In genomic region chr19:40530091-40530901, GRCh38 we compare ENCODE assay signal across 8 cellular contexts. TPM values are rescaled to one million over a fixed set of nuclear protein-coding genes. Genes with fewer than 3 reads are reported as not detected.
A peak's percentile ranks its signal among the peaks of the same experiment; 100 is the strongest.
DNase-seq lines count a peak whose midpoint lies in the region; ATAC-seq and TF ChIP-seq lines count a peak whose summit lies in the region.

No MANE protein-coding gene starts in this region.

- no peak for ATAC-seq in GM18511 (IDR thresholded peaks at IDR 0.05; ENCODE audit: unreplicated experiment)
- ATAC-seq in GM18517 (IDR thresholded peaks at IDR 0.05; ENCODE audit: unreplicated experiment): no peak
- no peak for ATAC-seq in GM21528 (IDR thresholded peaks at IDR 0.05; ENCODE audit: low FRiP score, unreplicated experiment)
- ATAC-seq in GM18858 (IDR thresholded peaks at IDR 0.05; ENCODE audit: unreplicated experiment): no peak

- no peaks in the 10 kb centered on the region for H3K36me3 ChIP-seq in KMS-11 (ENCODE audit: insufficient read depth)

- no peak overlapping the region for H3K4me3 ChIP-seq in KMS-11 (IDR thresholded peaks at IDR 0.05; ENCODE audit: insufficient read depth, low read depth, low read length)
- H3K4me3 ChIP-seq in iPS-18c (ENCODE audit: insufficient read depth, low read depth, low read length): peak overlapping the region; percentile 51

- TF ChIP-seq CTCF in Calu3 (IDR thresholded peaks at IDR 0.05; ENCODE audit: unreplicated experiment) (peak; percentile 39), KMS-11 (conservative IDR thresholded peaks at IDR 0.05; ENCODE audit: low read depth, low read length) (0 out of 2 replicates have a peak, but pooled peaks have one; percentile 42)

- H3K4me1 ChIP-seq in KMS-11 (ENCODE audit: low read depth, poor library complexity, severe bottlenecking): peaks cover 14% of the 10 kb centered on the region

- no peak overlapping the region for H3K27ac Mint-ChIP-seq in Calu3 (ENCODE audit: unreplicated experiment)
- no peak overlapping the region for H3K27ac Mint-ChIP-seq in activated T-helper 1 cell treated with anti-CD3 and anti-CD28 coated beads, Interleukin-12 subunit alpha, Interleukin-12 subunit beta, Interleukin-2, Interleukin-4 antibody, amounts not matched to agents 30 ng/mL and 10 ng/mL and 1 ng/mL, durations not matched to agents 14 hours and 24 hours and 36 hours

- no TSS peak for BruUV-seq in Calu3 (replicated peaks; lab: Mats Ljungman, UMichigan)

- intact Hi-C loops in Calu3 (cut with micrococcal nuclease; ENCODE audit: unreplicated experiment): no loop called here
- intact Hi-C loops in activated T-helper 1 cell treated with anti-CD3 and anti-CD28 coated beads, Interleukin-12 subunit alpha, Interleukin-12 subunit beta, Interleukin-2, Interleukin-4 antibody, amounts not matched to agents 30 ng/mL and 10 ng/mL and 1 ng/mL, durations not matched to agents 14 hours and 24 hours and 36 hours (cut with micrococcal nuclease): no loop called here

- H4K20me1 ChIP-seq in KMS-11 (ENCODE audit: insufficient read depth): no peaks in the 10 kb centered on the region

- H2AFZ ChIP-seq in KMS-11 (ENCODE audit: low read depth): peak overlapping the region; percentile 60; the same call in 1 of the 2 replicates

- H3K9ac ChIP-seq in KMS-11: no peak overlapping the region

- peak; percentile 45 for DNase-seq in Calu3
- DNase-seq in activated T-helper 1 cell treated with anti-CD3 and anti-CD28 coated beads, Interleukin-12 subunit alpha, Interleukin-12 subunit beta, Interleukin-2, Interleukin-4 antibody, amounts not matched to agents 30 ng/mL and 10 ng/mL and 1 ng/mL, durations not matched to agents 14 hours and 24 hours and 36 hours (ENCODE audit: low spot score): peak; percentile 20

- no peak overlapping the region for H3K27ac ChIP-seq in KMS-11

- H3K27me3 Mint-ChIP-seq in Calu3 (ENCODE audit: unreplicated experiment): peaks cover 75% of the 10 kb centered on the region
- peaks cover 35% of the 10 kb centered on the region for H3K27me3 Mint-ChIP-seq in activated T-helper 1 cell treated with anti-CD3 and anti-CD28 coated beads, Interleukin-12 subunit alpha, Interleukin-12 subunit beta, Interleukin-2, Interleukin-4 antibody, amounts not matched to agents 30 ng/mL and 10 ng/mL and 1 ng/mL, durations not matched to agents 14 hours and 24 hours and 36 hours (ENCODE audit: insufficient read depth)

- no peaks in the 10 kb centered on the region for H3K9me3 Mint-ChIP-seq in Calu3 (ENCODE audit: low read depth, unreplicated experiment)
- H3K9me3 Mint-ChIP-seq in activated T-helper 1 cell treated with anti-CD3 and anti-CD28 coated beads, Interleukin-12 subunit alpha, Interleukin-12 subunit beta, Interleukin-2, Interleukin-4 antibody, amounts not matched to agents 30 ng/mL and 10 ng/mL and 1 ng/mL, durations not matched to agents 14 hours and 24 hours and 36 hours: no peaks in the 10 kb centered on the region

- H3K27me3 ChIP-seq in KMS-11 (ENCODE audit: insufficient read depth, low read depth): no peaks in the 10 kb centered on the region

- H3K9me3 ChIP-seq in iPS-18c (ENCODE audit: control insufficient read depth, insufficient read depth, low read length): no peaks in the 10 kb centered on the region

- H3K79me2 ChIP-seq in KMS-11 (ENCODE audit: insufficient read depth, low read depth): no peaks in the 10 kb centered on the region

- CTCF ChIA-PET in Calu3 (lab: Charles Lee): interaction anchor here (0.6 kb wide), 1 partner anchor 1293 kb away, joined by 3 read pairs; no protein-coding TSS in a partner anchor

- peaks cover 17% of the 10 kb centered on the region for H3K4me1 Mint-ChIP-seq in Calu3 (ENCODE audit: low read depth, unreplicated experiment)
- peaks cover 13% of the 10 kb centered on the region for H3K4me1 Mint-ChIP-seq in activated T-helper 1 cell treated with anti-CD3 and anti-CD28 coated beads, Interleukin-12 subunit alpha, Interleukin-12 subunit beta, Interleukin-2, Interleukin-4 antibody, amounts not matched to agents 30 ng/mL and 10 ng/mL and 1 ng/mL, durations not matched to agents 14 hours and 24 hours and 36 hours (ENCODE audit: low read depth)

- H3K4me3 Mint-ChIP-seq in Calu3 (ENCODE audit: low read depth, unreplicated experiment): peak overlapping the region; percentile 57
- peak overlapping the region; percentile 74 for H3K4me3 Mint-ChIP-seq in activated T-helper 1 cell treated with anti-CD3 and anti-CD28 coated beads, Interleukin-12 subunit alpha, Interleukin-12 subunit beta, Interleukin-2, Interleukin-4 antibody, amounts not matched to agents 30 ng/mL and 10 ng/mL and 1 ng/mL, durations not matched to agents 14 hours and 24 hours and 36 hours

- H3K4me2 ChIP-seq in KMS-11: peak overlapping the region; percentile 56

- H3K36me3 Mint-ChIP-seq in Calu3 (ENCODE audit: insufficient read depth, unreplicated experiment): peaks cover 14% of the 10 kb centered on the region
- no peaks in the 10 kb centered on the region for H3K36me3 Mint-ChIP-seq in activated T-helper 1 cell treated with anti-CD3 and anti-CD28 coated beads, Interleukin-12 subunit alpha, Interleukin-12 subunit beta, Interleukin-2, Interleukin-4 antibody, amounts not matched to agents 30 ng/mL and 10 ng/mL and 1 ng/mL, durations not matched to agents 14 hours and 24 hours and 36 hours (ENCODE audit: low read depth)

RNA-seq across cellular contexts. Expression of gene SHKBP1, which starts 46.4 kb away (rescaled TPM):
- 117 TPM in 2 replicates for total RNA-seq in Calu3 (2022)
- total RNA-seq in activated T-helper 1 cell treated with anti-CD3 and anti-CD28 coated beads, Interleukin-12 subunit alpha, Interleukin-12 subunit beta, Interleukin-2, Interleukin-4 antibody, amounts not matched to agents 30 ng/mL and 10 ng/mL and 1 ng/mL, durations not matched to agents 14 hours and 24 hours and 36 hours: 102 and 113 TPM in 2 replicates
